27 cellular contexts compared by ENCODE assay signal in genomic region chr1:102239247-102239646, GRCh38.
"Had no signal": no experiment of that assay in that cellular context is flagged by ENCODE, and none has a peak within 500 bp of the region (broad histone marks: within the 10 kb centered on the region; RNA-seq: fewer than 3 reads in every experiment).

No MANE protein-coding gene starts in this region.

- H3K27ac ChIP-seq: stomach, suprapubic skin, testis, thoracic aorta, thyroid gland, tibial artery, tibial nerve, transverse colon, upper lobe of left lung, upper lobe of right lung, uterus, vagina had no signal

- ATAC-seq: stimulated activated effector memory CD8-positive, alpha-beta T cell treated with anti-CD3 and anti-CD28 coated beads, Interleukin-12 subunit alpha, Interleukin-12 subunit beta, amount 100 ng/mL, for 72 hours; stimulated activated memory B cell treated with anti-CD40 and anti-IgM and Interleukin-4, amounts not matched to agents 10 μg/mL and 1 μg/mL and 100 μg/mL, for 72 hours; stimulated activated naive B cell treated with anti-CD40 and anti-IgM and Interleukin-4, amounts not matched to agents 10 μg/mL and 1 μg/mL and 100 μg/mL, for 72 hours; stimulated activated naive CD8-positive, alpha-beta T cell treated with anti-CD3 and anti-CD28 coated beads, Interleukin-15, amount 100 ng/mL, for 72 hours; stimulated activated naive CD8-positive, alpha-beta T cell treated with anti-CD3 and anti-CD28 coated beads, Interleukin-15, Interleukin-2, amounts not matched to agents 100 U/mL and 50 U/mL, for 24 hours; upper lobe of right lung had no signal

- H3K9me3 ChIP-seq: suprapubic skin, testis, thoracic aorta, thyroid gland, transverse colon, upper lobe of right lung, uterus, vagina had no signal

- H3K36me3 ChIP-seq: stomach, suprapubic skin, thoracic aorta, thyroid gland, tibial artery, tibial nerve, transverse colon, upper lobe of left lung, upper lobe of right lung, uterus, vagina had no signal

- FAIRE-seq: urothelium cell line had no signal

- DNase-seq: stimulated activated CD4-positive, alpha-beta T cell treated with anti-CD3 and anti-CD28 coated beads, Interleukin-2, amount 100 ng/mL, for 48 hours; stimulated activated CD4-positive, alpha-beta T cell treated with anti-CD3 and anti-CD28 coated beads, Interleukin-4, amount 100 ng/mL, for 1 hour; stimulated activated CD4-positive, alpha-beta T cell treated with anti-CD3 and anti-CD28 coated beads, Interleukin-4, amount 100 ng/mL, for 24 hours; stimulated activated CD4-positive, alpha-beta T cell treated with anti-CD3 and anti-CD28 coated beads, Interleukin-4, amount 100 ng/mL, for 4 hours; stimulated activated CD8-positive, alpha-beta memory T cell treated with anti-CD3 and anti-CD28 coated beads, Interleukin-4, amount 100 ng/mL, for 48 hours; stimulated activated naive B cell treated with anti-CD40 and anti-IgM and Interleukin-4, amounts not matched to agents 10 μg/mL and 1 μg/mL and 100 μg/mL, for 72 hours; stimulated activated naive CD4-positive, alpha-beta T cell; stimulated activated naive CD4-positive, alpha-beta T cell treated with Interleukin-2 at 50 U/mL for 16 hours; stimulated activated naive CD8-positive, alpha-beta T cell treated with anti-CD3 and anti-CD28 coated beads, Interleukin-15, amount 100 ng/mL, for 72 hours; stimulated activated naive CD8-positive, alpha-beta T cell treated with anti-CD3 and anti-CD28 coated beads, Interleukin-15, Interleukin-2, amounts not matched to agents 100 U/mL and 50 U/mL, for 24 hours; stomach; substantia nigra; testis; thyroid gland; tibial artery; transverse colon; trophoblast cell; upper lobe of left lung; upper lobe of right lung; uterus had no signal

- H3K4me3 ChIP-seq: stomach, suprapubic skin, testis, thoracic aorta, thyroid gland, tibial artery, tibial nerve, transverse colon, upper lobe of left lung, upper lobe of right lung, uterus, vagina had no signal

- H3K27me3 ChIP-seq: stomach, suprapubic skin, testis, thyroid gland, tibial artery, tibial nerve, transverse colon, upper lobe of left lung, upper lobe of right lung, uterus, vagina had no signal
